Comparison of ENCODE assay signal across 8 cellular contexts in the genomic region with DNA sequence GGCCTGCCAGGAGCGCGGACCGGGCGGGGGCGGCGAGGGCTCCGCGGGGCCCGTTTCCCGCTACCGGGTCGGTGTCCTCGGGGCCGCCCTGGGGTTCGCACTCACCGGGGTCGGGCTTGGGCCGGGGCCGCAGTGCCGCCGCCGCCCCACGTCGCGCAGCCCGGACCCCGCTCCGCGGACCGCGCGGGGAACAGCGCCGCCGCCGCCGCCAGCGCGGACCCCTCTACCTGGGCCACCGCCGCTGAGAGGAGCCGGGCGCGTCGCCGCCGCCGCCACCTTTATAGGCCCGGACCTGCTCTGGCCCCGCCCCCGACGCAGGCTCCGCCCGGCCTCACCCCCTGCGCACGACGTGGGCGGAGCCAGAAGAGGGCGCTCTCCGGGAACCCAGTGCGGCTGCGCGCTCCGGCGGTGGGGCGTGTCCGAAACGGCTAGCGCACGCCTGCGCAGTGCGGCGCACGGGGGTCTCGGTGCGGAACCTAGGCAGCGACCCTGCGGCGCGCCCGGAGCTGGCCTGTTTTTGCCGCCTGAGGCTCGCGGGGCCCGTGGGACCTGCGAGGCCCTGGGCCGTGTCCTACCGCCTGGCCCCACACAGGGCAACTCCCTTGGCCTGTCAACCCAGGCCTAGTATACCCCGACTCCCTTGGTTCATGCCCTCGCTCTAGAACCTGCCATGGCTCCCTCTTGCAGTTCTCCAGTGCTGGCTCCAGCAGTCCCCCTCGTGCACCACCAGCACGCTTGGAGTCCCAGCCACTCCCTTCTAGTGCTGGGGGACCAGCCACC. TPM values are rescaled to one million over a fixed set of nuclear protein-coding genes. Genes with fewer than 3 reads are reported as not detected.
DNase-seq lines count a peak whose midpoint lies in the region; ATAC-seq and TF ChIP-seq lines count a peak whose summit lies in the region.

A gene (minus strand): TSS at position 254 of the 780 bp plus-strand sequence. CDS start 393 bp downstream, outside the sequence.

- H3K27me3 ChIP-seq in A673 (replicated peaks; ENCODE audit: insufficient read depth, low read depth, low read length, poor library complexity), result no peaks in the 10 kb centered on the region

- CTCF ChIA-PET in A673 (lab: Charles Lee), result interaction anchor here (0.6 kb wide), 1 partner anchor 100 kb away, joined by 5 read pairs; no protein-coding TSS in a partner anchor

- no peaks in the 10 kb centered on the region for H3K36me3 ChIP-seq in A673 (ENCODE audit: insufficient read depth, low read length, poor library complexity, severe bottlenecking)

- no peaks in the 10 kb centered on the region for H3K9me3 ChIP-seq in A673 (ENCODE audit: low read depth, low read length, poor library complexity, severe bottlenecking)

- ATAC-seq in GM18520 (IDR thresholded peaks at IDR 0.05; ENCODE audit: unreplicated experiment), result peak; percentile 42
- peak; percentile 51 for ATAC-seq in HG03066 (IDR thresholded peaks at IDR 0.05; ENCODE audit: low read depth, unreplicated experiment)

- POLR2A ChIA-PET in A673 (lab: Charles Lee; ENCODE audit: low non-redundant PET), result interaction anchor here (0.7 kb wide), 1 partner anchor 9 kb away, joined by 3 read pairs; no protein-coding TSS in a partner anchor

- peak; percentile 92 for DNase-seq in A673 (ENCODE audit: low spot score)
- peak; percentile 79 for DNase-seq in NCI-H2171 treated with DMSO at 0.1 percent for 48 hours (lab: John Stamatoyannopoulos, UW)
- peak; percentile 92 to 94 (median 92) for DNase-seq in activated CD4-positive, CD25-positive, alpha-beta regulatory T cell (lab: John Stamatoyannopoulos, UW)
- peak in 60 of 61 donors; percentile 13 to 96 (median 90) for DNase-seq in caudate nucleus (lab: John Stamatoyannopoulos, UW)
- peak; percentile 92 for DNase-seq in islet precursor cell
- DNase-seq in stimulated activated CD4-positive, alpha-beta T cell treated with anti-CD3 and anti-CD28 coated beads, Interleukin-12 subunit alpha, Interleukin-12 subunit beta, amount 100 ng/mL, for 48 hours (ENCODE audit: low read depth in 2 of 3, low spot score in 1 of 3), result peak; percentile 89 to 92 (median 92)

- no TSS peak for BruUV-seq in A673 (replicated peaks; lab: Mats Ljungman, UMichigan)

- peak within 1 kb of the TSS; percentile 86 for H3K27ac ChIP-seq in A673 (ENCODE audit: low read depth, low read length, poor library complexity, severe bottlenecking)
- peak within 1 kb of the TSS; percentile 99 for H3K27ac ChIP-seq in caudate nucleus (ENCODE audit: low read depth, low read length)

- H3K4me1 ChIP-seq in A673 (ENCODE audit: insufficient read depth, low read length, poor library complexity, severe bottlenecking), result peaks cover 18% of the 10 kb centered on the region

- intact Hi-C loops in A673 (cut with micrococcal nuclease; ENCODE audit: unreplicated experiment), result no loop called here

- peak; percentile 55 for TF ChIP-seq CTCF in A673 (conservative IDR thresholded peaks at IDR 0.05; ENCODE audit: low read depth, low read length)

- peak within 1 kb of the TSS; percentile 98 for H3K4me3 ChIP-seq in A673 (ENCODE audit: low read depth, low read length, poor library complexity, severe bottlenecking)

RNA-seq across cellular contexts. Expression of the gene that starts here (rescaled TPM):
- total RNA-seq in A673 (2021), result 106 and 107 TPM in 2 replicates

Comparison
In these comparisons a context has a peak if more than half of its experiments do, and no peak if none do; other contexts are left out.
1. Peak in every context shown above with its lines: DNase-seq, ATAC-seq, H3K4me3 ChIP-seq and H3K27ac ChIP-seq.